ENCODE assay signal across 18 cellular contexts in the genomic region with DNA sequence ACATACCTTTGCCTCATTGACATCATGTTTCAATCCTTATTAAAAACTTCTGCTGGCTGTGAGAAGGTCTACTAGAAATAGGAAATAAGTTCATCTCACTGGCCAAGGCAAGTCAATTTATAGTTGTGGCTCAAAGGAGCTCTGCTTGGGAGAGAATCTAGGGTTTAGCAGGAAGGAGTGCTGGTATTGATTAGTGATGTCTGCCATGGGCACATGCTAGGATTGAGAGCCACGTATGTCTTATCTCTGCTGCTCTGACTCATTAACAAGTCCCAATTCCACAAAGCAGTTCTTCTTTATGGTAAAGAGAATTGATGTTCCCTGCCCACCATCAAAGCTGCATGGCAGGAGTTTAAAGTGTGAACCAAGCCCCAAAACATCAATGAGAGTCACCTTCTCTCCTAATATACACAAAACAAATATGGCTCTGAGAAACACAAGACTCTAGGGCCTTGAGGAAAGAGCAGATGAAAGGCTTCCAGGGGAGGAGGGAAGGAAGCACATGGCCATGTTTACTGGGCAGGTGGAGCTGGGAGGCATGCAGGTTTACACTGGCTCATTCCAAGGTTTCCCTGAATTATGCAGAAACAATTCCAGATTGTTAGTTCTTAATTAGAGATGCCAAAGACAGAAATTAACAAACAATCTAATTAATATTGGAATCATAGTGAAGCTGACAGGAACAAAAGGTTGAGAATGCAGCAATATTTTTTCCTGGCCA.
DNase-seq lines count a peak whose midpoint lies in the region; ATAC-seq and TF ChIP-seq lines count a peak whose summit lies in the region.
"Had no signal": no experiment of that assay in that cellular context is flagged by ENCODE, and none has a peak within 500 bp of the region (broad histone marks: within the 10 kb centered on the region; RNA-seq: fewer than 3 reads in every experiment).

No MANE protein-coding gene starts in this region.

- H2BK15ac ChIP-seq in mesendoderm (replicated peaks; ENCODE audit: low read depth): no peak overlapping the region

- in situ Hi-C loops in mammary epithelial cell (cut with MboI; ENCODE audit: low sequenced_read_pairs in 2 of 2): no loop called here

- no peaks in the 10 kb centered on the region for H3K36me3 Mint-ChIP-seq in MCF 10A (ENCODE audit: insufficient read depth, unreplicated experiment)
- H3K36me3 Mint-ChIP-seq: CD14-positive monocyte; CD4-positive, alpha-beta memory T cell had no signal

- peak overlapping the region; percentile 49 for H2AFZ ChIP-seq in mammary epithelial cell (ENCODE audit: low read depth, low read length)

- no peak overlapping the region for H2AK5ac ChIP-seq in mesendoderm (ENCODE audit: low read length)

- POLR2A ChIA-PET in MCF 10A (lab: Yijun Ruan, JAX): no interaction called here

- H3K4ac ChIP-seq in mesendoderm (ENCODE audit: low read depth, low read length): no peak overlapping the region

- H3K4me1 Mint-ChIP-seq in MCF 10A (ENCODE audit: insufficient read depth, unreplicated experiment): peaks cover 5% of the 10 kb centered on the region
- H3K4me1 Mint-ChIP-seq: CD14-positive monocyte; CD4-positive, alpha-beta memory T cell had no signal

- H3K4me3 Mint-ChIP-seq in MCF 10A (ENCODE audit: unreplicated experiment): no peak overlapping the region
- H3K4me3 Mint-ChIP-seq: CD14-positive monocyte; CD4-positive, alpha-beta memory T cell; H9 had no signal

- no peak overlapping the region for H3K18ac ChIP-seq in mesendoderm (ENCODE audit: low read length)

- H3K9ac ChIP-seq in mammary epithelial cell (ENCODE audit: insufficient read depth, low read length) (no peak overlapping the region), mesendoderm (ENCODE audit: low read length) (no peak overlapping the region)
- H3K9ac ChIP-seq: BLaER1 had no signal

- H4K20me1 ChIP-seq in mammary epithelial cell (ENCODE audit: insufficient read depth, low read length): no peaks in the 10 kb centered on the region
- H4K20me1 ChIP-seq: BLaER1 had no signal

- H3K27me3 Mint-ChIP-seq in MCF 10A (ENCODE audit: insufficient read depth, unreplicated experiment): no peaks in the 10 kb centered on the region

- H2BK5ac ChIP-seq in mesendoderm (ENCODE audit: low read length): no peak overlapping the region

- no peaks in the 10 kb centered on the region for H3K27me3 ChIP-seq in mammary epithelial cell (ENCODE audit: insufficient read depth, low read length)
- H3K27me3 ChIP-seq in mesendoderm (ENCODE audit: insufficient read depth, low read length, poor library complexity): no peaks in the 10 kb centered on the region
- H3K27me3 ChIP-seq in esophagus squamous epithelium: no peaks in the 10 kb centered on the region
- H3K27me3 ChIP-seq: BLaER1 had no signal

- H3K79me1 ChIP-seq in mesendoderm (ENCODE audit: low read length): no peaks in the 10 kb centered on the region

- H3K9me3 ChIP-seq in mammary epithelial cell (replicated peaks; ENCODE audit: insufficient read depth, low read length): no peaks in the 10 kb centered on the region
- H3K9me3 ChIP-seq in esophagus squamous epithelium: no peaks in the 10 kb centered on the region
- H3K9me3 ChIP-seq: BLaER1 had no signal

- no peak overlapping the region for H3K56ac ChIP-seq in mesendoderm (ENCODE audit: low read length)

- intact Hi-C loops in mammary epithelial cell (cut with micrococcal nuclease): no loop called here
- intact Hi-C loops in MCF 10A (cut with micrococcal nuclease): no loop called here
- intact Hi-C loops in esophagus squamous epithelium (cut with DNase I): no loop called here

- H4K5ac ChIP-seq in mesendoderm (ENCODE audit: low read length): no peak overlapping the region

- H3K79me2 ChIP-seq in mammary epithelial cell (ENCODE audit: insufficient read depth, low read length): no peaks in the 10 kb centered on the region
- no peaks in the 10 kb centered on the region for H3K79me2 ChIP-seq in mesendoderm (ENCODE audit: control insufficient read depth, insufficient read depth, low read length)

- no peak overlapping the region for H4K8ac ChIP-seq in mesendoderm (ENCODE audit: low read depth, low read length)

- H3K36me3 ChIP-seq in mammary epithelial cell (ENCODE audit: insufficient read depth, low read length): no peaks in the 10 kb centered on the region
- H3K36me3 ChIP-seq in mesendoderm (ENCODE audit: control insufficient read depth, insufficient read depth, low read length): no peaks in the 10 kb centered on the region
- no peaks in the 10 kb centered on the region for H3K36me3 ChIP-seq in esophagus squamous epithelium
- H3K36me3 ChIP-seq: BLaER1 had no signal

- H3K27ac Mint-ChIP-seq in MCF 10A (ENCODE audit: low read depth, unreplicated experiment): no peak overlapping the region
- H3K27ac Mint-ChIP-seq: CD14-positive monocyte; CD4-positive, alpha-beta memory T cell; H9 had no signal

- peaks cover 13% of the 10 kb centered on the region for H3K4me1 ChIP-seq in mammary epithelial cell (ENCODE audit: insufficient read depth, low read length)
- H3K4me1 ChIP-seq in mesendoderm (ENCODE audit: control insufficient read depth, low read depth, low read length): no peaks in the 10 kb centered on the region
- H3K4me1 ChIP-seq in esophagus squamous epithelium: no peaks in the 10 kb centered on the region
- H3K4me1 ChIP-seq: BLaER1 had no signal

- DNase-seq in mammary epithelial cell (no peak), MCF 10A (ENCODE audit: unreplicated experiment) (no peak), cerebellar cortex (ENCODE audit: low spot score) (peak; percentile 79), mesendoderm (peak; percentile 1), esophagus squamous epithelium (lab: John Stamatoyannopoulos, UW) (no peak)
- DNase-seq in activated naive CD4-positive, alpha-beta T cell (lab: John Stamatoyannopoulos, UW): no peak
- DNase-seq: CD4-positive, alpha-beta memory T cell; DMS153; DMS79; GF-D8; H9; IMR-90 had no signal

- H3K4me2 ChIP-seq in mammary epithelial cell (ENCODE audit: insufficient read depth, low read depth, low read length) (no peak overlapping the region), mesendoderm (ENCODE audit: low read length) (no peak overlapping the region)
- H3K4me2 ChIP-seq: BLaER1 had no signal

- no peak overlapping the region for H3K4me3 ChIP-seq in mammary epithelial cell (replicated peaks in 1 of 3; ENCODE audit: insufficient read depth in 1 of 3, low read depth in 2 of 3, low read length in 3 of 3)
- H3K4me3 ChIP-seq in mesendoderm (ENCODE audit: low read length): no peak overlapping the region
- H3K4me3 ChIP-seq in esophagus squamous epithelium: no peak overlapping the region
- H3K4me3 ChIP-seq: BLaER1, GM12878 had no signal

- H2BK120ac ChIP-seq in mesendoderm (ENCODE audit: low read depth, low read length): no peak overlapping the region

- TF ChIP-seq CTCF in mammary epithelial cell (conservative IDR thresholded peaks at IDR 0.05 in 1 of 2, IDR thresholded peaks at IDR 0.05 in 1 of 2; ENCODE audit: extremely low read depth in 1 of 2, insufficient read depth in 1 of 2, low read depth in 1 of 2, low read length in 2 of 2) (no peak), MCF 10A (IDR thresholded peaks at IDR 0.05; ENCODE audit: unreplicated experiment) (no peak), esophagus squamous epithelium (IDR thresholded peaks at IDR 0.05) (no peak)

- CTCF ChIA-PET in mammary epithelial cell (lab: Charles Lee; ENCODE audit: low non-redundant PET) (no interaction called here), MCF 10A (lab: Yijun Ruan, JAX) (interaction anchor here (1.2 kb wide), 1 partner anchor 17 kb away, joined by 3 read pairs; no protein-coding TSS in a partner anchor)

- no peak for TF ChIP-seq POLR2A in esophagus squamous epithelium (IDR thresholded peaks at IDR 0.05)

- dilution Hi-C loops in mammary epithelial cell (cut with HindIII; ENCODE audit: low sequenced_read_pairs): no loop called here

- no peak overlapping the region for H3K23ac ChIP-seq in mesendoderm (ENCODE audit: low read length)

- no peaks in the 10 kb centered on the region for H3K9me3 Mint-ChIP-seq in MCF 10A (ENCODE audit: unreplicated experiment)

- ATAC-seq in GM18873 (IDR thresholded peaks at IDR 0.05; ENCODE audit: low FRiP score, unreplicated experiment): no peak
- ATAC-seq: GM12878 had no signal

- 30% methylated on average over 1 of the region's 1 CpG for WGBS in mammary epithelial cell (ENCODE audit: low coverage, missing lambda C conversion rate)
- no CpG with 5 or more reads among the region's 1 CpG for WGBS in mesendoderm (ENCODE audit: extremely low coverage, insufficient coverage, low lambda C conversion rate)
- 0% methylated on average over 1 of the region's 1 CpG; no CpG with 5 or more reads in 1 of the 2 donors for WGBS in esophagus squamous epithelium, 2 donors

- BruUV-seq in mammary epithelial cell (replicated peaks; lab: Mats Ljungman, UMichigan): no TSS peak
- no TSS peak for BruUV-seq in MCF 10A (replicated peaks; lab: Mats Ljungman, UMichigan)

- H3K27ac ChIP-seq in mammary epithelial cell (ENCODE audit: insufficient read depth, low read depth, low read length) (no peak overlapping the region), mesendoderm (ENCODE audit: low read depth, low read length) (no peak overlapping the region), temporal lobe (ENCODE audit: low read depth, low read length) (peak overlapping the region; percentile 17), esophagus squamous epithelium (no peak overlapping the region)
- H3K27ac ChIP-seq: 22Rv1, BLaER1 had no signal

Comparison
In these comparisons a context has a peak if more than half of its experiments do, and no peak if none do; other contexts are left out.
1. DNase-seq: peak in cerebellar cortex (single experiment) and mesendoderm (single experiment); none in mammary epithelial cell (single experiment), MCF 10A (single experiment), activated naive CD4-positive, alpha-beta T cell (0 of 4) and esophagus squamous epithelium (single experiment).